14 cellular contexts compared by ENCODE assay signal in the genomic region with DNA sequence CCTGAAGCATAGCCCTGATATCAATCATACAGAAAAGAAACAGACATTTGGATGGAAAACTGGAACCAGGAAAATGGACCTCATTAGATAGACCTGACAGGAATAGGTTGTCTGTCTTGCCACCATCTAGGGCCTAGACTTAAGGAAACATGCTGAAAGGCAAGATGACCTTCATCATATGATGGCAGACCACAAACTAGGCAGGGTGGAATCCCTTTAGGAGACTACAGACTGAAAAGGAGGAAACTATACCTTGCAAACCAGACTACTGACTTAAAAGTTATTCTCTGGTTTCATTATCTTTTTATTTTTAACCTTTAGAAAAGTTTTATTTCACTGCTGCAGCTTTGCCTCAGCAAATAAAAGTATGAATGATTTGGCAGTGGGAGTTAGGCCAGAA.
"Had no signal": no experiment of that assay in that cellular context is flagged by ENCODE, and none has a peak within 500 bp of the region (broad histone marks: within the 10 kb centered on the region; RNA-seq: fewer than 3 reads in every experiment).

No MANE protein-coding gene starts in this region.

- H3K9ac ChIP-seq: neural progenitor cell had no signal

- H3K27ac Mint-ChIP-seq: activated B cell treated with CpG ODN at 0.5 μM for 24 hours; activated CD4-positive, alpha-beta T cell treated with anti-CD3 and anti-CD28 coated beads, Interleukin-2, amount 10 ng/mL, durations not matched to agents 7 days and 5 days; activated T-helper 1 cell treated with anti-CD3 and anti-CD28 coated beads, Interleukin-12 subunit alpha, Interleukin-12 subunit beta, Interleukin-2, Interleukin-4 antibody, amounts not matched to agents 30 ng/mL and 10 ng/mL and 1 ng/mL, durations not matched to agents 14 hours and 24 hours and 36 hours; endodermal cell; neural progenitor cell had no signal

- H2AFZ ChIP-seq: neural progenitor cell had no signal

- ATAC-seq: left colon, psoas muscle, right lobe of liver had no signal

- H3K4me3 ChIP-seq: dorsolateral prefrontal cortex, lung, neural progenitor cell, psoas muscle, right lobe of liver, spleen, transverse colon had no signal

- H3K27me3 ChIP-seq: dorsolateral prefrontal cortex, neural progenitor cell, right lobe of liver, spleen, transverse colon had no signal

- H3K4me2 ChIP-seq: neural progenitor cell had no signal

- H3K27me3 Mint-ChIP-seq: activated B cell treated with CpG ODN at 0.5 μM for 24 hours; activated CD4-positive, alpha-beta T cell treated with anti-CD3 and anti-CD28 coated beads, Interleukin-2, amount 10 ng/mL, durations not matched to agents 7 days and 5 days had no signal

- H3K27ac ChIP-seq: dorsolateral prefrontal cortex, neural progenitor cell, psoas muscle, right lobe of liver, spleen, transverse colon had no signal

- H3K36me3 ChIP-seq: neural progenitor cell, right lobe of liver, spleen, transverse colon had no signal

- H3K9me3 ChIP-seq: psoas muscle, right lobe of liver, spleen, transverse colon had no signal

- H3K9me3 Mint-ChIP-seq: activated B cell treated with CpG ODN at 0.5 μM for 24 hours; activated CD4-positive, alpha-beta T cell treated with anti-CD3 and anti-CD28 coated beads, Interleukin-2, amount 10 ng/mL, durations not matched to agents 7 days and 5 days; activated T-helper 1 cell treated with anti-CD3 and anti-CD28 coated beads, Interleukin-12 subunit alpha, Interleukin-12 subunit beta, Interleukin-2, Interleukin-4 antibody, amounts not matched to agents 30 ng/mL and 10 ng/mL and 1 ng/mL, durations not matched to agents 14 hours and 24 hours and 36 hours; endodermal cell; neural progenitor cell had no signal

- H3K4me3 Mint-ChIP-seq: activated B cell treated with CpG ODN at 0.5 μM for 24 hours; activated CD4-positive, alpha-beta T cell treated with anti-CD3 and anti-CD28 coated beads, Interleukin-2, amount 10 ng/mL, durations not matched to agents 7 days and 5 days; activated T-helper 1 cell treated with anti-CD3 and anti-CD28 coated beads, Interleukin-12 subunit alpha, Interleukin-12 subunit beta, Interleukin-2, Interleukin-4 antibody, amounts not matched to agents 30 ng/mL and 10 ng/mL and 1 ng/mL, durations not matched to agents 14 hours and 24 hours and 36 hours; endodermal cell; neural progenitor cell had no signal

- H3K36me3 Mint-ChIP-seq: neural progenitor cell had no signal

- DNase-seq: activated B cell treated with CpG ODN at 0.5 μM for 24 hours; activated CD4-positive, alpha-beta T cell treated with anti-CD3 and anti-CD28 coated beads, Interleukin-2, amount 10 ng/mL, durations not matched to agents 7 days and 5 days; activated naive CD4-positive, alpha-beta T cell treated with Interleukin-2 at 50 U/mL for 16 hours; dorsolateral prefrontal cortex; endodermal cell; left colon; psoas muscle; right lobe of liver; spleen; substantia nigra; transverse colon had no signal
